In the genomic region with DNA sequence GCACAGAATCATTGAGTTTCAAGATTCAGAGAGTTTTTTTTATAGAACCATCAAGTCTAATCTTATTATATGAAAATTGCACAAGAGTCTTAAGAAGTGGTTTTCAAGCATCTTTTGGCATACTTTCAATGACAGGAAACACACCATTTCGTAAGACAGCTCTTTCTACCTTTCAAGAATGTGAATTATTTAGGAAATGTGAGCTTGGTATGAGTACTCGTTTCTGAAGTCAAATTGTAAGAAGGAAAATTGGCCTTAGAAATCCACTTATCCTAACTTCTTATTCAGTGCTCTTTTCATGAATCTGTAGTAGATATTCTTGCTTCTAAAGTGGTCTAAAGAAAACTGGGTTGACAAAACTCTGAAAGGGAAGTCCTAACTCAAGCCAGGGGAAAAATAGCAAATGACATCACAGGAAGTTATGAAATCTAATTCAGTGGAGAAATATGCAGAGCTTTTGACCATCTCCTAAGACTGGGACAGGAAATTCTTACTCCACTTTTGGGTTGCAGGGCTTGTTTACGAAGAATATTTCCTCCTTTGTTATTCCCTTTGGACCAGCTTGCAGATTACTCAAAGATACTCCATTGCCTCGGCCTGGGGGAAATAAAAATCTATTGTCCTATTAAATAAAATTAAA, we compare ENCODE assay signal across 10 cellular contexts. TPM values are rescaled to one million over a fixed set of nuclear protein-coding genes. Genes with fewer than 3 reads are reported as not detected.
DNase-seq lines count a peak whose midpoint lies in the region; ATAC-seq and TF ChIP-seq lines count a peak whose summit lies in the region.
"Had no signal": no experiment of that assay in that cellular context is flagged by ENCODE, and none has a peak within 500 bp of the region (broad histone marks: within the 10 kb centered on the region; RNA-seq: fewer than 3 reads in every experiment).

No MANE protein-coding gene starts in this region.

- POLR2A ChIA-PET in WTC11 (lab: Charles Lee): no interaction called here

- peaks cover 3% of the 10 kb centered on the region; the same call in 1 of the 2 replicates for H3K36me3 Mint-ChIP-seq in WTC11
- H3K36me3 Mint-ChIP-seq: type B pancreatic cell had no signal

- H3K4me2 ChIP-seq in smooth muscle cell: peak overlapping the region; percentile 35
- H3K4me2 ChIP-seq: KMS-11 had no signal

- H2AFZ ChIP-seq in smooth muscle cell (ENCODE audit: low read depth): peak overlapping the region; percentile 67

- H3K4me1 ChIP-seq in smooth muscle cell (ENCODE audit: low read depth): no peaks in the 10 kb centered on the region

- peaks cover 61% of the 10 kb centered on the region for H3K4me1 Mint-ChIP-seq in WTC11

- peaks cover 10% of the 10 kb centered on the region for H3K9me3 Mint-ChIP-seq in WTC11
- H3K9me3 Mint-ChIP-seq: type B pancreatic cell had no signal

- H3K36me3 ChIP-seq in smooth muscle cell (ENCODE audit: low read depth): no peaks in the 10 kb centered on the region

- no peaks in the 10 kb centered on the region for H4K20me1 ChIP-seq in smooth muscle cell (ENCODE audit: low read depth)

- peak overlapping the region; percentile 26; the same call in 1 of the 2 replicates for H3K27ac Mint-ChIP-seq in WTC11
- H3K27ac Mint-ChIP-seq: type B pancreatic cell had no signal

- CTCF ChIA-PET in WTC11 (lab: Charles Lee): no interaction called here

- peak overlapping the region; percentile 70 for H3K27ac ChIP-seq in smooth muscle cell (ENCODE audit: low read depth)
- H3K27ac ChIP-seq: KMS-11 had no signal

- intact Hi-C loops in left cardiac atrium (cut with DNase I): no loop called here

- no peak overlapping the region for H3K4me3 ChIP-seq in smooth muscle cell

- no peaks in the 10 kb centered on the region for H3K9me3 ChIP-seq in smooth muscle cell (replicated peaks; ENCODE audit: low read depth)

- H3K4me3 Mint-ChIP-seq in WTC11: no peak overlapping the region
- H3K4me3 Mint-ChIP-seq: type B pancreatic cell had no signal

- no peak overlapping the region for H3K9ac ChIP-seq in smooth muscle cell (ENCODE audit: low read depth)
- H3K9ac ChIP-seq: KMS-11 had no signal

- H3K27me3 Mint-ChIP-seq in WTC11 (ENCODE audit: low read depth): no peaks in the 10 kb centered on the region

- TF ChIP-seq CTCF in WTC11 (IDR thresholded peaks at IDR 0.05) (no peak), smooth muscle cell (IDR thresholded peaks at IDR 0.05; ENCODE audit: borderline replicate concordance, insufficient read depth, poor library complexity, severe bottlenecking) (no peak)

- ATAC-seq in WTC11: no peak
- peak; percentile 84 to 85 for ATAC-seq in left cardiac atrium
- no peak for ATAC-seq in GM21367 (IDR thresholded peaks at IDR 0.05; ENCODE audit: unreplicated experiment)
- ATAC-seq in GM18519 (IDR thresholded peaks at IDR 0.05; ENCODE audit: low FRiP score, unreplicated experiment): no peak
- no peak for ATAC-seq in GM18861 (IDR thresholded peaks at IDR 0.05; ENCODE audit: unreplicated experiment)

- H3F3A ChIP-seq in smooth muscle cell (ENCODE audit: low read depth): no peaks in the 10 kb centered on the region

- no peaks in the 10 kb centered on the region for H3K79me2 ChIP-seq in smooth muscle cell (ENCODE audit: low read depth)

- H3K27me3 ChIP-seq in smooth muscle cell (ENCODE audit: low read depth): no peaks in the 10 kb centered on the region

- DNase-seq in H4 (ENCODE audit: low spot score) (peak; percentile 19), WTC11 (ENCODE audit: low spot score) (no peak), left cardiac atrium (no peak), smooth muscle cell (lab: John Stamatoyannopoulos, UW; ENCODE audit: unreplicated experiment) (no peak), NCI-H1436 (lab: John Stamatoyannopoulos, UW) (no peak)

- WGBS in smooth muscle cell (ENCODE audit: low lambda C conversion rate): 60% methylated on average over 4 of the region's 4 CpGs

TF ChIP-seq in WTC11, 78 proteins besides CTCF, POLR2A, EP300 and RAD21:
- TF ChIP-seq ZBTB21 (CRISPR knock-in tag; IDR thresholded peaks at IDR 0.05; ENCODE audit: borderline replicate concordance) (no peak), FOXK1 (CRISPR knock-in tag; IDR thresholded peaks at IDR 0.05) (no peak), ZNF396 (CRISPR knock-in tag; IDR thresholded peaks at IDR 0.05; ENCODE audit: borderline replicate concordance) (no peak), MYBL2 (CRISPR knock-in tag; IDR thresholded peaks at IDR 0.05) (no peak), USF2 (CRISPR knock-in tag; IDR thresholded peaks at IDR 0.05) (no peak), TP53 (CRISPR knock-in tag; IDR thresholded peaks at IDR 0.05) (no peak), USF1 (CRISPR knock-in tag; IDR thresholded peaks at IDR 0.05) (no peak), TEAD4 (CRISPR knock-in tag; IDR thresholded peaks at IDR 0.05) (no peak), SMAD4 (CRISPR knock-in tag; IDR thresholded peaks at IDR 0.05) (no peak)
- TF ChIP-seq, protein P1, sequence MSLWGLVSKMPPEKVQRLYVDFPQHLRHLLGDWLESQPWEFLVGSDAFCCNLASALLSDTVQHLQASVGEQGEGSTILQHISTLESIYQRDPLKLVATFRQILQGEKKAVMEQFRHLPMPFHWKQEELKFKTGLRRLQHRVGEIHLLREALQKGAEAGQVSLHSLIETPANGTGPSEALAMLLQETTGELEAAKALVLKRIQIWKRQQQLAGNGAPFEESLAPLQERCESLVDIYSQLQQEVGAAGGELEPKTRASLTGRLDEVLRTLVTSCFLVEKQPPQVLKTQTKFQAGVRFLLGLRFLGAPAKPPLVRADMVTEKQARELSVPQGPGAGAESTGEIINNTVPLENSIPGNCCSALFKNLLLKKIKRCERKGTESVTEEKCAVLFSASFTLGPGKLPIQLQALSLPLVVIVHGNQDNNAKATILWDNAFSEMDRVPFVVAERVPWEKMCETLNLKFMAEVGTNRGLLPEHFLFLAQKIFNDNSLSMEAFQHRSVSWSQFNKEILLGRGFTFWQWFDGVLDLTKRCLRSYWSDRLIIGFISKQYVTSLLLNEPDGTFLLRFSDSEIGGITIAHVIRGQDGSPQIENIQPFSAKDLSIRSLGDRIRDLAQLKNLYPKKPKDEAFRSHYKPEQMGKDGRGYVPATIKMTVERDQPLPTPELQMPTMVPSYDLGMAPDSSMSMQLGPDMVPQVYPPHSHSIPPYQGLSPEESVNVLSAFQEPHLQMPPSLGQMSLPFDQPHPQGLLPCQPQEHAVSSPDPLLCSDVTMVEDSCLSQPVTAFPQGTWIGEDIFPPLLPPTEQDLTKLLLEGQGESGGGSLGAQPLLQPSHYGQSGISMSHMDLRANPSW (CRISPR knock-in tag; conservative IDR thresholded peaks at IDR 0.05; ENCODE audit: low read depth): no peak
- TF ChIP-seq, protein P2, sequence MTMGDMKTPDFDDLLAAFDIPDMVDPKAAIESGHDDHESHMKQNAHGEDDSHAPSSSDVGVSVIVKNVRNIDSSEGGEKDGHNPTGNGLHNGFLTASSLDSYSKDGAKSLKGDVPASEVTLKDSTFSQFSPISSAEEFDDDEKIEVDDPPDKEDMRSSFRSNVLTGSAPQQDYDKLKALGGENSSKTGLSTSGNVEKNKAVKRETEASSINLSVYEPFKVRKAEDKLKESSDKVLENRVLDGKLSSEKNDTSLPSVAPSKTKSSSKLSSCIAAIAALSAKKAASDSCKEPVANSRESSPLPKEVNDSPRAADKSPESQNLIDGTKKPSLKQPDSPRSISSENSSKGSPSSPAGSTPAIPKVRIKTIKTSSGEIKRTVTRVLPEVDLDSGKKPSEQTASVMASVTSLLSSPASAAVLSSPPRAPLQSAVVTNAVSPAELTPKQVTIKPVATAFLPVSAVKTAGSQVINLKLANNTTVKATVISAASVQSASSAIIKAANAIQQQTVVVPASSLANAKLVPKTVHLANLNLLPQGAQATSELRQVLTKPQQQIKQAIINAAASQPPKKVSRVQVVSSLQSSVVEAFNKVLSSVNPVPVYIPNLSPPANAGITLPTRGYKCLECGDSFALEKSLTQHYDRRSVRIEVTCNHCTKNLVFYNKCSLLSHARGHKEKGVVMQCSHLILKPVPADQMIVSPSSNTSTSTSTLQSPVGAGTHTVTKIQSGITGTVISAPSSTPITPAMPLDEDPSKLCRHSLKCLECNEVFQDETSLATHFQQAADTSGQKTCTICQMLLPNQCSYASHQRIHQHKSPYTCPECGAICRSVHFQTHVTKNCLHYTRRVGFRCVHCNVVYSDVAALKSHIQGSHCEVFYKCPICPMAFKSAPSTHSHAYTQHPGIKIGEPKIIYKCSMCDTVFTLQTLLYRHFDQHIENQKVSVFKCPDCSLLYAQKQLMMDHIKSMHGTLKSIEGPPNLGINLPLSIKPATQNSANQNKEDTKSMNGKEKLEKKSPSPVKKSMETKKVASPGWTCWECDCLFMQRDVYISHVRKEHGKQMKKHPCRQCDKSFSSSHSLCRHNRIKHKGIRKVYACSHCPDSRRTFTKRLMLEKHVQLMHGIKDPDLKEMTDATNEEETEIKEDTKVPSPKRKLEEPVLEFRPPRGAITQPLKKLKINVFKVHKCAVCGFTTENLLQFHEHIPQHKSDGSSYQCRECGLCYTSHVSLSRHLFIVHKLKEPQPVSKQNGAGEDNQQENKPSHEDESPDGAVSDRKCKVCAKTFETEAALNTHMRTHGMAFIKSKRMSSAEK (CRISPR knock-in tag; IDR thresholded peaks at IDR 0.05; ENCODE audit: borderline replicate concordance): no peak

RNA-seq across cellular contexts. Expression of gene OGFRL1, which starts 38.4 kb away (rescaled TPM):
- 3.2 and 5.1 TPM in 2 replicates for total RNA-seq in H4 (2014; rRNA removed; shearing (Covaris generic))
- total RNA-seq in WTC11 (2021) (3.8 to 5.4 TPM (median 4.0 TPM) in 3 replicates), left cardiac atrium (10 to 100 TPM; 13.1 to 14.7 TPM), smooth muscle cell (56.4 and 77.5 TPM in 2 replicates)
- 16.5 and 20.7 TPM in 2 replicates for polyA plus RNA-seq in smooth muscle cell

Comparison
In these comparisons a context has a peak if more than half of its experiments do, and no peak if none do; other contexts are left out.
1. ATAC-seq: peak in left cardiac atrium (2 of 2); none in WTC11 (single experiment), GM21367 (single experiment), GM18519 (single experiment) and GM18861 (single experiment).